7 cellular contexts compared by ENCODE assay signal in genomic region chr10:110305767-110306451, GRCh38. TPM values are rescaled to one million over a fixed set of nuclear protein-coding genes. Genes with fewer than 3 reads are reported as not detected.
DNase-seq lines count a peak whose midpoint lies in the region; ATAC-seq and TF ChIP-seq lines count a peak whose summit lies in the region.

No MANE protein-coding gene starts in this region.

- DNase-seq in GM12865 (ENCODE audit: low read depth) = peak; percentile 88
- DNase-seq in NCI-H1417 treated with DMSO at 0.1 percent for 48 hours (lab: John Stamatoyannopoulos, UW) = peak; percentile 33
- DNase-seq in immature natural killer cell = peak; percentile 63 to 73 (median 64)
- DNase-seq in stimulated activated CD4-positive, alpha-beta T cell treated with anti-CD3 and anti-CD28 coated beads, Interleukin-15, amount 100 ng/mL, for 24 hours = peak; percentile 52

- H3K4me3 ChIP-seq in GM12865 (ENCODE audit: low read depth, low read length) = no peak overlapping the region
- no peak overlapping the region for H3K4me3 ChIP-seq in SU-DHL-6 (ENCODE audit: insufficient read depth, low read length, poor library complexity, severe bottlenecking)

- H3K36me3 ChIP-seq in SU-DHL-6 (ENCODE audit: low read length) = peaks cover 23% of the 10 kb centered on the region

- peak overlapping the region; percentile 96 for H3K9ac ChIP-seq in SU-DHL-6 (ENCODE audit: low read length)

- H4K20me1 ChIP-seq in SU-DHL-6 (ENCODE audit: low read depth, low read length) = peaks cover 14% of the 10 kb centered on the region

- H3K4me2 ChIP-seq in SU-DHL-6 (ENCODE audit: low read depth, low read length, poor library complexity, severe bottlenecking) = peak overlapping the region; percentile 95

- H3K4me1 Mint-ChIP-seq in brain = peaks cover 52% of the 10 kb centered on the region
- H3K4me1 Mint-ChIP-seq in immature natural killer cell = peaks cover 48 to 56% of the 10 kb centered on the region in 2 donors

- no peaks in the 10 kb centered on the region for H3K27me3 ChIP-seq in SU-DHL-6 (ENCODE audit: low read length)

- H3K9me3 ChIP-seq in SU-DHL-6 (ENCODE audit: insufficient read depth, low read length) = no peaks in the 10 kb centered on the region

- peaks cover 37% of the 10 kb centered on the region for H3K79me2 ChIP-seq in SU-DHL-6 (ENCODE audit: insufficient read depth, low read length)

- H3K27ac ChIP-seq in SU-DHL-6 (ENCODE audit: low read depth, low read length) = peak overlapping the region; percentile 68; the same call in 1 of the 2 replicates

- peaks cover 0 to 3% (median 0%) of the 10 kb centered on the region in 5 experiments for H3K9me3 Mint-ChIP-seq in brain
- no peaks in the 10 kb centered on the region for H3K9me3 Mint-ChIP-seq in immature natural killer cell

- peak overlapping the region; percentile 94 to 99 (median 98) for H3K4me3 Mint-ChIP-seq in brain
- peak overlapping the region; percentile 97 to 99 (median 98) for H3K4me3 Mint-ChIP-seq in immature natural killer cell

- peak overlapping the region; percentile 98 to 99 (median 99) for H3K27ac Mint-ChIP-seq in brain
- peak overlapping the region; percentile 97 to 100 (median 98) for H3K27ac Mint-ChIP-seq in immature natural killer cell

- peak overlapping the region; percentile 88 for H2AFZ ChIP-seq in SU-DHL-6 (ENCODE audit: low read depth, low read length, severe bottlenecking)

- TF ChIP-seq CTCF in GM12865 (IDR thresholded peaks at IDR 0.05; ENCODE audit: insufficient read depth, low read depth, low read length, missing control alignments) (peak; percentile 60), SU-DHL-6 (IDR thresholded peaks at IDR 0.05; ENCODE audit: insufficient read depth, low read length, poor library complexity, severe bottlenecking) (peak; percentile 54), brain (conservative IDR thresholded peaks at IDR 0.05) (peak; percentile 72 to 76)

- H3K36me3 Mint-ChIP-seq in brain (peaks cover 29% of the 10 kb centered on the region), immature natural killer cell (peaks cover 0 to 13% (median 3%) of the 10 kb centered on the region in 3 donors)

- peak; percentile 38 for ATAC-seq in HG02588 (IDR thresholded peaks at IDR 0.05; ENCODE audit: unreplicated experiment)

- peaks cover 18% of the 10 kb centered on the region for H3F3A ChIP-seq in SU-DHL-6 (ENCODE audit: insufficient read depth)

- H3K9me2 ChIP-seq in SU-DHL-6 (replicated peaks; ENCODE audit: insufficient read depth, low read length) = no peaks in the 10 kb centered on the region

- H3K27me3 Mint-ChIP-seq in brain = peaks cover 13% of the 10 kb centered on the region
- peaks cover 5 to 9% (median 7%) of the 10 kb centered on the region in 3 donors for H3K27me3 Mint-ChIP-seq in immature natural killer cell (ENCODE audit: low read depth in 3 of 3)

RNA-seq across cellular contexts. Expression of gene SMNDC1, which starts 1.2 kb away (rescaled TPM):
- 22.3 TPM for polyA plus RNA-seq in brain (ENCODE audit: insufficient read depth, low read depth, low replicate concordance)
- polyA plus RNA-seq in immature natural killer cell = 10 to 100 TPM; 12.3 to 26.4 (median 16.3) TPM

Comparison
In these comparisons a context has a peak if more than half of its experiments do, and no peak if none do; other contexts are left out.
1. DNase-seq: peak in every context shown above with its lines; median percentile 88 in GM12865; 64 in immature natural killer cell; 52 in stimulated activated CD4-positive, alpha-beta T cell treated with anti-CD3 and anti-CD28 coated beads, Interleukin-15, amount 100 ng/mL, for 24 hours; 33 in NCI-H1417 treated with DMSO at 0.1 percent for 48 hours.